Comparison of ENCODE assay signal across 9 cellular contexts in the genomic region with DNA sequence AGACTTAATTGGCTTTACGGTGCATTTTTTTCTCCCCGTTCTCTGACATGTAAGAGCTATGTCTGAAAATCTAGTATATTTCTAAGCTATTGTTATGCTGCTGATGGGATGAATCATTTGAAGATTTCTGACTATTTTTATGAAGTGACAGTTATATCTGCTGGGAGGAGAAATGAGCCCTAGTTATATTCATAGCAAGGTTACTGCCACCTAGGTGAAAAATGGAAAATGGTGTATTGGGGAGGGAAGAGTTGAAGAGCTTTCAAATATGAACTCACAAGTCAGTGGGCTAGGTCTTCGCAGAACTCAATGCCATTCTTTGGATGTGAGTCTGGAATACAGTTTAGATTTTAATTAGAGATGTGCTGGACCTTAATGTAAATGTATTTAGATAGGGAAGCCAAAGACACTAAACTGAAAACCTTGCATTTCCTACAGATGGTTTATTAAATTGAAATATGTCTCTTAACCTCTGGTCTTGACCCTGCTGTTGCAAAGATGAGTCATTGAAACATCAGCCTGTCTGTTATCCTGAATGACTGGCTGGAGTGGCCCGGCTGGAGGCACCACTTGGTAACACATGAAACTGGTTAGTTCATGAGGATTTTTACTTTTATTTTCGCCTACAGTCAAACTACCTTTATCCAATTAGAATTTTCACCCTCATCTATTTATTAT.
DNase-seq lines count a peak whose midpoint lies in the region; ATAC-seq and TF ChIP-seq lines count a peak whose summit lies in the region.
"Had no signal": no experiment of that assay in that cellular context is flagged by ENCODE, and none has a peak within 500 bp of the region (broad histone marks: within the 10 kb centered on the region; RNA-seq: fewer than 3 reads in every experiment).

No MANE protein-coding gene starts in this region.

- no peak overlapping the region for H2AFZ ChIP-seq in OCI-LY7 (ENCODE audit: low read length)

- intact Hi-C loops in OCI-LY7 (cut with micrococcal nuclease; ENCODE audit: unreplicated experiment) = no loop called here

- no peak overlapping the region for H3K4me2 ChIP-seq in OCI-LY7 (ENCODE audit: low read length)

- ATAC-seq in GM21447 (IDR thresholded peaks at IDR 0.05; ENCODE audit: unreplicated experiment) = peak; percentile 57
- ATAC-seq in HG03039 (IDR thresholded peaks at IDR 0.05; ENCODE audit: unreplicated experiment) = no peak

- H3K36me3 ChIP-seq in BE2C (no peaks in the 10 kb centered on the region), MG63 (no peaks in the 10 kb centered on the region), OCI-LY7 (ENCODE audit: insufficient read depth, low read length) (no peaks in the 10 kb centered on the region)

- POLR2A ChIA-PET in OCI-LY7 (lab: Charles Lee) = no interaction called here

- H3K4me3 ChIP-seq in BE2C (ENCODE audit: low read depth, low read length) = peak overlapping the region; percentile 16; the same call in 1 of the 2 replicates
- peak overlapping the region; percentile 10; the same call in 1 of the 2 replicates for H3K4me3 ChIP-seq in MG63
- no peak overlapping the region for H3K4me3 ChIP-seq in OCI-LY7 (ENCODE audit: low read depth, low read length, poor library complexity, severe bottlenecking)

- peaks cover 7% of the 10 kb centered on the region; the same call in 1 of the 2 replicates for H3K4me1 ChIP-seq in BE2C
- H3K4me1 ChIP-seq in OCI-LY7 (ENCODE audit: insufficient read depth, low read length, poor library complexity, severe bottlenecking) = no peaks in the 10 kb centered on the region

- H3K9me3 ChIP-seq in BE2C (no peaks in the 10 kb centered on the region; the same call in 1 of the 2 replicates), MG63 (no peaks in the 10 kb centered on the region), OCI-LY7 (ENCODE audit: low read length) (no peaks in the 10 kb centered on the region)

- no peaks in the 10 kb centered on the region for H3K9me2 ChIP-seq in OCI-LY7 (ENCODE audit: insufficient read depth, low read length)

- TF ChIP-seq CTCF in BE2C (IDR thresholded peaks at IDR 0.05; ENCODE audit: low read depth, low read length) = peak; percentile 25; the same call in 1 of the 2 replicates
- no peak for TF ChIP-seq CTCF in OCI-LY7 (conservative IDR thresholded peaks at IDR 0.05; ENCODE audit: low read length)

- H3K27me3 ChIP-seq in BE2C (no peaks in the 10 kb centered on the region), MG63 (no peaks in the 10 kb centered on the region)

- no peaks in the 10 kb centered on the region for H4K20me1 ChIP-seq in OCI-LY7 (ENCODE audit: insufficient read depth, low read length)

- peak; percentile 68 for DNase-seq in BE2C
- peak; percentile 71 for DNase-seq in MG63
- peak; percentile 8 for DNase-seq in epithelial cell of prostate (ENCODE audit: low read depth, low spot score)
- no peak for DNase-seq in stimulated activated CD4-positive, alpha-beta T cell treated with anti-CD3 and anti-CD28 coated beads, Interleukin-4, amount 100 ng/mL, for 4 hours
- no peak for DNase-seq in OCI-LY7 (ENCODE audit: low spot score)
- no peak for DNase-seq in activated T-cell treated with anti-CD3 and anti-CD28 coated beads, Interleukin-2, amount 50 U/mL, for 1 hour
- DNase-seq: DND-41 had no signal

- CTCF ChIA-PET in OCI-LY7 (lab: Charles Lee; ENCODE audit: unreplicated experiment) = no interaction called here

- H3K79me2 ChIP-seq in OCI-LY7 (ENCODE audit: insufficient read depth, low read depth, low read length) = no peaks in the 10 kb centered on the region

- BruUV-seq in OCI-LY7 (replicated peaks; lab: Mats Ljungman, UMichigan) = no TSS peak

- H3K27ac ChIP-seq in epithelial cell of prostate = no peak overlapping the region
- H3K27ac ChIP-seq in OCI-LY7 (ENCODE audit: low read depth, low read length, poor library complexity, severe bottlenecking) = no peak overlapping the region

Comparison
In these comparisons a context has a peak if more than half of its experiments do, and no peak if none do; other contexts are left out.
1. DNase-seq: peak in BE2C (single experiment), MG63 (single experiment) and epithelial cell of prostate (single experiment); none in stimulated activated CD4-positive, alpha-beta T cell treated with anti-CD3 and anti-CD28 coated beads, Interleukin-4, amount 100 ng/mL, for 4 hours (0 of 2), OCI-LY7 (single experiment) and activated T-cell treated with anti-CD3 and anti-CD28 coated beads, Interleukin-2, amount 50 U/mL, for 1 hour (single experiment).